In genomic region chr3:44478606-44479094, GRCh38 we compare ENCODE assay signal across 17 cellular contexts. TPM values are rescaled to one million over a fixed set of nuclear protein-coding genes. Genes with fewer than 3 reads are reported as not detected.
A peak's percentile ranks its signal among the peaks of the same experiment; 100 is the strongest.
DNase-seq lines count a peak whose midpoint lies in the region; ATAC-seq, FAIRE-seq and TF ChIP-seq lines count a peak whose summit lies in the region.
"Had no signal": no experiment of that assay in that cellular context is flagged by ENCODE, and none has a peak within 500 bp of the region (broad histone marks: within the 10 kb centered on the region; RNA-seq: fewer than 3 reads in every experiment).

No MANE protein-coding gene starts in this region.

- H3K27me3 ChIP-seq in CD4-positive, CD25-positive, alpha-beta regulatory T cell (ENCODE audit: control insufficient read depth, insufficient read depth, low read length) = no peaks in the 10 kb centered on the region
- no peaks in the 10 kb centered on the region for H3K27me3 ChIP-seq in GM23248 (replicated peaks; ENCODE audit: insufficient read depth)
- H3K27me3 ChIP-seq in astrocyte (ENCODE audit: insufficient read depth, low read length) = no peaks in the 10 kb centered on the region
- H3K27me3 ChIP-seq in naive thymus-derived CD4-positive, alpha-beta T cell (ENCODE audit: control insufficient read depth in 2 of 2, insufficient read depth in 2 of 2, low read length in 2 of 2) = no peaks in the 10 kb centered on the region
- H3K27me3 ChIP-seq: BE2C, right lobe of liver, testis had no signal

- H3K27ac Mint-ChIP-seq in CD4-positive, CD25-positive, alpha-beta regulatory T cell = peak overlapping the region in 2 of 3 donors; percentile 20 to 80
- H3K27ac Mint-ChIP-seq in astrocyte (ENCODE audit: unreplicated experiment) = no peak overlapping the region
- H3K27ac Mint-ChIP-seq in naive thymus-derived CD4-positive, alpha-beta T cell = peak overlapping the region in 2 of 9 donors; percentile 79 to 84
- H3K27ac Mint-ChIP-seq in activated CD8-positive, alpha-beta T cell treated with anti-CD3 and anti-CD28 coated beads, Interleukin-2, amount 10 ng/mL, durations not matched to agents 7 days and 5 days = no peak overlapping the region

- H3K36me3 ChIP-seq in CD4-positive, CD25-positive, alpha-beta regulatory T cell (ENCODE audit: control insufficient read depth, insufficient read depth, low read length) = no peaks in the 10 kb centered on the region
- H3K36me3 ChIP-seq in GM23248 (ENCODE audit: low read depth) (no peaks in the 10 kb centered on the region), astrocyte (ENCODE audit: insufficient read depth, low read length) (no peaks in the 10 kb centered on the region)
- H3K36me3 ChIP-seq in naive thymus-derived CD4-positive, alpha-beta T cell (ENCODE audit: control insufficient read depth in 2 of 3, insufficient read depth in 3 of 3, low read length in 3 of 3) = no peaks in the 10 kb centered on the region
- H3K36me3 ChIP-seq: BE2C, right lobe of liver had no signal

- no peak for ATAC-seq in CD4-positive, CD25-positive, alpha-beta regulatory T cell (ENCODE audit: low read depth in 2 of 2)
- no peak for ATAC-seq in naive thymus-derived CD4-positive, alpha-beta T cell
- no peak for ATAC-seq in GM18873 (IDR thresholded peaks at IDR 0.05; ENCODE audit: low FRiP score, unreplicated experiment)
- no peak for ATAC-seq in activated CD8-positive, alpha-beta T cell treated with anti-CD3 and anti-CD28 coated beads, Interleukin-2, amount 10 ng/mL, durations not matched to agents 7 days and 5 days

- 0 out of 2 replicates have a peak overlapping the region, but pooled peaks have one; percentile 100 for H2AFZ ChIP-seq in GM23248
- no peak overlapping the region for H2AFZ ChIP-seq in astrocyte (ENCODE audit: low read depth, low read length)

- no peak for TF ChIP-seq CTCF in astrocyte (IDR thresholded peaks at IDR 0.05; ENCODE audit: insufficient read depth, low read depth, low read length)

- in situ Hi-C loops in GM23248 (cut with MboI) = no loop called here

- H3K4me2 ChIP-seq in GM23248 (ENCODE audit: unreplicated experiment) (no peak overlapping the region), astrocyte (ENCODE audit: low read length) (no peak overlapping the region)

- H3K4me3 Mint-ChIP-seq in CD4-positive, CD25-positive, alpha-beta regulatory T cell = peak overlapping the region; percentile 92 to 98 (median 94)
- H3K4me3 Mint-ChIP-seq in astrocyte (ENCODE audit: unreplicated experiment) = peak overlapping the region; percentile 67
- H3K4me3 Mint-ChIP-seq in naive thymus-derived CD4-positive, alpha-beta T cell = peak overlapping the region in 9 of 10 donors; percentile 51 to 98 (median 90)
- no peak overlapping the region for H3K4me3 Mint-ChIP-seq in activated CD8-positive, alpha-beta T cell treated with anti-CD3 and anti-CD28 coated beads, Interleukin-2, amount 10 ng/mL, durations not matched to agents 7 days and 5 days

- peaks cover 12% of the 10 kb centered on the region for H3F3A ChIP-seq in GM23248 (ENCODE audit: insufficient read depth)

- H3K4me3 ChIP-seq in CD4-positive, CD25-positive, alpha-beta regulatory T cell (ENCODE audit: low read depth, low read length) = no peak overlapping the region
- no peak overlapping the region for H3K4me3 ChIP-seq in GM23248
- H3K4me3 ChIP-seq in astrocyte (ENCODE audit: insufficient read depth, low read depth, low read length) = no peak overlapping the region
- H3K4me3 ChIP-seq in naive thymus-derived CD4-positive, alpha-beta T cell (ENCODE audit: low read length) = no peak overlapping the region

- peaks cover 11 to 39% (median 25%) of the 10 kb centered on the region in 4 donors for H3K4me1 Mint-ChIP-seq in CD4-positive, CD25-positive, alpha-beta regulatory T cell
- peaks cover 8% of the 10 kb centered on the region for H3K4me1 Mint-ChIP-seq in astrocyte (ENCODE audit: low read depth, unreplicated experiment)
- H3K4me1 Mint-ChIP-seq in naive thymus-derived CD4-positive, alpha-beta T cell = peaks cover 13 to 39% (median 30%) of the 10 kb centered on the region in 7 donors
- peaks cover 21% of the 10 kb centered on the region for H3K4me1 Mint-ChIP-seq in activated CD8-positive, alpha-beta T cell treated with anti-CD3 and anti-CD28 coated beads, Interleukin-2, amount 10 ng/mL, durations not matched to agents 7 days and 5 days (ENCODE audit: low read depth)

- no peaks in the 10 kb centered on the region for H3K36me3 Mint-ChIP-seq in CD4-positive, CD25-positive, alpha-beta regulatory T cell
- H3K36me3 Mint-ChIP-seq in astrocyte (ENCODE audit: low read depth, unreplicated experiment) = peaks cover 1% of the 10 kb centered on the region
- H3K36me3 Mint-ChIP-seq in naive thymus-derived CD4-positive, alpha-beta T cell = peaks cover 0 to 3% (median 0%) of the 10 kb centered on the region in 5 donors
- peaks cover 8% of the 10 kb centered on the region for H3K36me3 Mint-ChIP-seq in activated CD8-positive, alpha-beta T cell treated with anti-CD3 and anti-CD28 coated beads, Interleukin-2, amount 10 ng/mL, durations not matched to agents 7 days and 5 days (ENCODE audit: low read depth)

- POLR2A ChIA-PET in naive thymus-derived CD4-positive, alpha-beta T cell (lab: Charles Lee) = interaction anchor here (2.4 kb wide), 1 partner anchor 33 kb away, joined by 26 read pairs; no protein-coding TSS in a partner anchor
- POLR2A ChIA-PET in activated CD8-positive, alpha-beta T cell treated with anti-CD3 and anti-CD28 coated beads, Interleukin-2, amount 10 ng/mL, durations not matched to agents 7 days and 5 days (lab: Charles Lee) = interaction anchor here (1.0 to 2.0 kb wide), 2 partner anchors 33 to 140 kb away, joined by 3 to 7 read pairs; partner anchors contain the start of gene TCAIM

- 90 to 96% methylated on average over 2 of the region's 2 CpGs for WGBS in GM23248 (ENCODE audit: low coverage in 1 of 2, low lambda C conversion rate in 2 of 2, missing lambda C conversion rate in 2 of 2), 2 experiments

- no peaks in the 10 kb centered on the region for H4K20me1 ChIP-seq in GM23248 (ENCODE audit: insufficient read depth)
- peaks cover 15% of the 10 kb centered on the region for H4K20me1 ChIP-seq in astrocyte (ENCODE audit: insufficient read depth, low read length)

- FAIRE-seq in astrocyte (lab: Jason Lieb, UNC) = no peak
- FAIRE-seq: frontal cortex had no signal

- H3K9ac ChIP-seq in GM23248 = no peak overlapping the region
- H3K9ac ChIP-seq in astrocyte (ENCODE audit: low read length) = no peak overlapping the region

- intact Hi-C loops in naive thymus-derived CD4-positive, alpha-beta T cell (cut with micrococcal nuclease) = loop anchor here in 1 of 2 donors (5.0 kb wide), 1 partner anchor 36 kb away; no protein-coding TSS in a partner anchor

- H3K27me3 Mint-ChIP-seq in CD4-positive, CD25-positive, alpha-beta regulatory T cell = no peaks in the 10 kb centered on the region
- no peaks in the 10 kb centered on the region for H3K27me3 Mint-ChIP-seq in astrocyte (ENCODE audit: low read depth, unreplicated experiment)
- H3K27me3 Mint-ChIP-seq in naive thymus-derived CD4-positive, alpha-beta T cell = no peaks in the 10 kb centered on the region
- no peaks in the 10 kb centered on the region for H3K27me3 Mint-ChIP-seq in activated CD8-positive, alpha-beta T cell treated with anti-CD3 and anti-CD28 coated beads, Interleukin-2, amount 10 ng/mL, durations not matched to agents 7 days and 5 days (ENCODE audit: low read depth)

- H3K79me2 ChIP-seq in GM23248 (ENCODE audit: insufficient read depth) = peaks cover 36% of the 10 kb centered on the region
- H3K79me2 ChIP-seq in astrocyte (ENCODE audit: insufficient read depth, low read length) = peaks cover 35% of the 10 kb centered on the region

- H3K27ac ChIP-seq in CD4-positive, CD25-positive, alpha-beta regulatory T cell (ENCODE audit: insufficient read depth, low read length, poor library complexity, severe bottlenecking) = no peak overlapping the region
- H3K27ac ChIP-seq in GM23248 (no peak overlapping the region), astrocyte (ENCODE audit: low read depth, low read length) (no peak overlapping the region)
- no peak overlapping the region for H3K27ac ChIP-seq in naive thymus-derived CD4-positive, alpha-beta T cell (ENCODE audit: low read depth, low read length)
- H3K27ac ChIP-seq: right lobe of liver, testis had no signal

- peaks cover 22% of the 10 kb centered on the region for H3K4me1 ChIP-seq in CD4-positive, CD25-positive, alpha-beta regulatory T cell (ENCODE audit: control insufficient read depth, insufficient read depth, low read length, poor library complexity, severe bottlenecking)
- peaks cover 3% of the 10 kb centered on the region; the same call in 1 of the 2 replicates for H3K4me1 ChIP-seq in GM23248 (ENCODE audit: insufficient read depth)
- peaks cover 9% of the 10 kb centered on the region for H3K4me1 ChIP-seq in astrocyte (ENCODE audit: insufficient read depth, low read length)
- peaks cover 4 to 18% of the 10 kb centered on the region in 2 donors for H3K4me1 ChIP-seq in naive thymus-derived CD4-positive, alpha-beta T cell (ENCODE audit: control insufficient read depth in 2 of 2, insufficient read depth in 2 of 2, low read length in 2 of 2)
- H3K4me1 ChIP-seq: BE2C had no signal

- no peaks in the 10 kb centered on the region for H3K9me3 Mint-ChIP-seq in CD4-positive, CD25-positive, alpha-beta regulatory T cell
- no peaks in the 10 kb centered on the region for H3K9me3 Mint-ChIP-seq in astrocyte (ENCODE audit: unreplicated experiment)
- no peaks in the 10 kb centered on the region for H3K9me3 Mint-ChIP-seq in naive thymus-derived CD4-positive, alpha-beta T cell
- H3K9me3 Mint-ChIP-seq in activated CD8-positive, alpha-beta T cell treated with anti-CD3 and anti-CD28 coated beads, Interleukin-2, amount 10 ng/mL, durations not matched to agents 7 days and 5 days (ENCODE audit: insufficient read depth) = no peaks in the 10 kb centered on the region

- no peak for DNase-seq in CD4-positive, CD25-positive, alpha-beta regulatory T cell
- DNase-seq in GM23248 (no peak), astrocyte (ENCODE audit: low read depth) (no peak), glomerular visceral epithelial cell (ENCODE audit: extremely low spot score) (no peak), AML-193 (lab: John Stamatoyannopoulos, UW) (no peak)
- DNase-seq in naive thymus-derived CD4-positive, alpha-beta T cell = no peak
- no peak for DNase-seq in activated CD8-positive, alpha-beta T cell treated with anti-CD3 and anti-CD28 coated beads, Interleukin-2, amount 10 ng/mL, durations not matched to agents 7 days and 5 days
- DNase-seq: BE2C; cerebellar nuclear complex; MV-4-11; NCI-H2081 treated with DMSO at 0.1 percent for 48 hours; NCI-H748 treated with DMSO at 0.1 percent for 48 hours; right lobe of liver; stimulated activated CD4-positive, alpha-beta T cell treated with anti-CD3 and anti-CD28 coated beads, Interleukin-2, amount 100 ng/mL, for 24 hours; testis had no signal

- CTCF ChIA-PET in naive thymus-derived CD4-positive, alpha-beta T cell (lab: Charles Lee) = interaction anchor here (0.6 kb wide), 1 partner anchor 157 kb away, joined by 3 read pairs; no protein-coding TSS in a partner anchor
- CTCF ChIA-PET in activated CD8-positive, alpha-beta T cell treated with anti-CD3 and anti-CD28 coated beads, Interleukin-2, amount 10 ng/mL, durations not matched to agents 7 days and 5 days (lab: Charles Lee) = interaction anchor here (1.3 kb wide), 1 partner anchor 32 kb away, joined by 4 read pairs; no protein-coding TSS in a partner anchor

- no peaks in the 10 kb centered on the region for H3K9me3 ChIP-seq in CD4-positive, CD25-positive, alpha-beta regulatory T cell (ENCODE audit: control insufficient read depth in 2 of 2, low read length in 2 of 2)
- no peaks in the 10 kb centered on the region for H3K9me3 ChIP-seq in GM23248 (ENCODE audit: low read depth)
- no peaks in the 10 kb centered on the region for H3K9me3 ChIP-seq in astrocyte (ENCODE audit: insufficient read depth, low read depth, low read length)
- no peaks in the 10 kb centered on the region for H3K9me3 ChIP-seq in naive thymus-derived CD4-positive, alpha-beta T cell (ENCODE audit: control insufficient read depth in 2 of 3, low read length in 3 of 3)
- H3K9me3 ChIP-seq: BE2C, right lobe of liver, testis had no signal

- H3K9me2 ChIP-seq in GM23248 (ENCODE audit: insufficient read depth) = no peaks in the 10 kb centered on the region

RNA-seq across cellular contexts. Expression of gene ZNF445, which starts 1.2 kb away (rescaled TPM):
- total RNA-seq in CD4-positive, CD25-positive, alpha-beta regulatory T cell = 14.5 TPM
- polyA plus RNA-seq in CD4-positive, CD25-positive, alpha-beta regulatory T cell = 1 to 10 TPM in 3 of 4 donors, under 1 TPM in 1; 0.79 to 3.9 (median 3.3) TPM
- 5.9 and 6.8 TPM in 2 replicates for total RNA-seq in GM23248 (2014; rRNA removed; shearing (Covaris generic))
- 2.2 TPM in 2 replicates for polyA plus RNA-seq in GM23248 (2016; fragmentation: Nextera tagmentation; extraction: Ambion mirVana)
- total RNA-seq in astrocyte = 20.9 and 21.3 TPM in 2 replicates
- 10 to 100 TPM; 16.8 to 37.6 (median 24.4) TPM for total RNA-seq in naive thymus-derived CD4-positive, alpha-beta T cell
- polyA plus RNA-seq in naive thymus-derived CD4-positive, alpha-beta T cell = 1 to 10 TPM; 5.1 to 6.7 TPM
- total RNA-seq in activated CD8-positive, alpha-beta T cell treated with anti-CD3 and anti-CD28 coated beads, Interleukin-2, amount 10 ng/mL, durations not matched to agents 7 days and 5 days = 10 to 100 TPM; 25.6 to 26.7 TPM

Comparison
In these comparisons a context has a peak if more than half of its experiments do, and no peak if none do; other contexts are left out.
1. H3K27ac Mint-ChIP-seq: peak in CD4-positive, CD25-positive, alpha-beta regulatory T cell (2 of 3); none in astrocyte (single experiment) and activated CD8-positive, alpha-beta T cell treated with anti-CD3 and anti-CD28 coated beads, Interleukin-2, amount 10 ng/mL, durations not matched to agents 7 days and 5 days (single experiment).